In genomic region chr14:32847867-32848266, GRCh38 we compare ENCODE assay signal across 26 cellular contexts.
DNase-seq lines count a peak whose midpoint lies in the region; ATAC-seq, FAIRE-seq and TF ChIP-seq lines count a peak whose summit lies in the region.
"Had no signal": no experiment of that assay in that cellular context is flagged by ENCODE, and none has a peak within 500 bp of the region (broad histone marks: within the 10 kb centered on the region; RNA-seq: fewer than 3 reads in every experiment).

No MANE protein-coding gene starts in this region.

- no peak for TF ChIP-seq CTCF in HepG2 (CRISPR knock-in tag; IDR thresholded peaks at IDR 0.05)
- TF ChIP-seq CTCF in right lobe of liver (IDR thresholded peaks at IDR 0.05), result no peak
- TF ChIP-seq CTCF in PC-3 (conservative IDR thresholded peaks at IDR 0.05; ENCODE audit: low read depth, low read length), result no peak

- ATAC-seq in HepG2, result no peak
- ATAC-seq in right lobe of liver, result no peak
- ATAC-seq in PC-3, result no peak
- no peak for ATAC-seq in GM21367 (IDR thresholded peaks at IDR 0.05; ENCODE audit: unreplicated experiment)
- ATAC-seq: GM12878 had no signal

- no peaks in the 10 kb centered on the region for H3K27me3 ChIP-seq in HepG2 (ENCODE audit: control insufficient read depth in 1 of 2, insufficient read depth in 2 of 2, low read length in 2 of 2)
- no peaks in the 10 kb centered on the region for H3K27me3 ChIP-seq in right lobe of liver
- H3K27me3 ChIP-seq in PC-3 (ENCODE audit: low read length), result no peaks in the 10 kb centered on the region
- H3K27me3 ChIP-seq: BE2C, BLaER1 had no signal

- in situ Hi-C loops in HepG2 (cut with HindIII; ENCODE audit: extremely low pct_ligation_motif_present, low pct_unique_long_range_greater_than_20kb), result no loop called here

- H3K4me2 ChIP-seq in HepG2 (ENCODE audit: low read depth, low read length) (no peak overlapping the region), PC-3 (ENCODE audit: low read length) (no peak overlapping the region)
- H3K4me2 ChIP-seq: BLaER1 had no signal

- H3K36me3 ChIP-seq in HepG2 (replicated peaks in 1 of 2; ENCODE audit: control insufficient read depth in 1 of 2, insufficient read depth in 2 of 2, low read length in 2 of 2) (no peaks in the 10 kb centered on the region), right lobe of liver (no peaks in the 10 kb centered on the region), PC-3 (ENCODE audit: low read depth, low read length) (no peaks in the 10 kb centered on the region)
- H3K36me3 ChIP-seq: BE2C, BLaER1 had no signal

- TF ChIP-seq EP300 in HepG2 (IDR thresholded peaks at IDR 0.05; ENCODE audit: low read depth in 2 of 2, low read length in 2 of 2) (no peak), HepG2 (CRISPR knock-in tag; IDR thresholded peaks at IDR 0.05; ENCODE audit: borderline replicate concordance) (no peak)

- intact Hi-C loops in HepG2 (cut with micrococcal nuclease; ENCODE audit: unreplicated experiment) (no loop called here), right lobe of liver (cut with DNase I) (no loop called here), PC-3 (cut with micrococcal nuclease) (loop anchor here (5.0 kb wide), 1 partner anchor 34 kb away; no protein-coding TSS in a partner anchor)

- FAIRE-seq in HepG2 (lab: Jason Lieb, UNC), result no peak
- peak; percentile 34 for FAIRE-seq in frontal cortex (lab: Jason Lieb, UNC)
- FAIRE-seq: GM12878, GM12892, GM18507 had no signal

- H3K4me3 ChIP-seq in HepG2 (replicated peaks in 1 of 3; ENCODE audit: insufficient read depth in 1 of 3, low read depth in 2 of 3, low read length in 3 of 3) (no peak overlapping the region), right lobe of liver (no peak overlapping the region), PC-3 (ENCODE audit: low read length) (no peak overlapping the region)
- H3K4me3 ChIP-seq: BLaER1, GM12878 had no signal

- H3F3A ChIP-seq in PC-3 (ENCODE audit: low read length, unreplicated experiment), result peaks cover 3% of the 10 kb centered on the region

- H3K27ac ChIP-seq in HepG2 (ENCODE audit: extremely low read length, insufficient read depth, low read length) (no peak overlapping the region), right lobe of liver (no peak overlapping the region), PC-3 (ENCODE audit: low read length) (peak overlapping the region; percentile 54)
- H3K27ac ChIP-seq: 22Rv1, BLaER1 had no signal

- H2AFZ ChIP-seq in HepG2 (ENCODE audit: low read length), result no peak overlapping the region
- H2AFZ ChIP-seq in PC-3 (ENCODE audit: low read length), result no peak overlapping the region

- H3K4me1 ChIP-seq in HepG2 (ENCODE audit: insufficient read depth, low read length) (no peaks in the 10 kb centered on the region), right lobe of liver (no peaks in the 10 kb centered on the region), PC-3 (ENCODE audit: insufficient read depth, low read length) (peaks cover 22% of the 10 kb centered on the region)
- H3K4me1 ChIP-seq: BE2C, BLaER1 had no signal

- CTCF ChIA-PET in HepG2 (lab: Yijun Ruan, JAX; ENCODE audit: low intra/inter-chr PET ratio, low total read pairs), result no interaction called here
- CTCF ChIA-PET in PC-3 (lab: Charles Lee), result no interaction called here

- no peak for TF ChIP-seq RAD21 in HepG2 (CRISPR knock-in tag; IDR thresholded peaks at IDR 0.05)

- H3K9ac ChIP-seq in HepG2 (ENCODE audit: insufficient read depth, low read depth, low read length), result no peak overlapping the region
- H3K9ac ChIP-seq in PC-3 (ENCODE audit: low read length), result no peak overlapping the region
- H3K9ac ChIP-seq: BLaER1 had no signal

- DNase-seq in HepG2 (ENCODE audit: low spot score) (no peak), right lobe of liver (no peak), PC-3 (no peak), frontal cortex (ENCODE audit: low spot score in 2 of 2) (no peak), NCI-H2081 (lab: John Stamatoyannopoulos, UW) (no peak), NCI-H2107 (lab: John Stamatoyannopoulos, UW) (no peak)
- DNase-seq: ACHN; BE2C; C1 segment of cervical spinal cord; CD4-positive, alpha-beta memory T cell; CD4-positive, CD25-positive, alpha-beta regulatory T cell; CD8-positive, alpha-beta memory T cell; COR-L47; DMS 273 treated with DMSO at 0.1 percent for 48 hours; DMS153; DMS53; DMS79; DND-41; EL; GDM1 had no signal

- H3K9me3 ChIP-seq in HepG2 (ENCODE audit: low read length) (peaks cover 85% of the 10 kb centered on the region), right lobe of liver (no peaks in the 10 kb centered on the region), PC-3 (ENCODE audit: low read length) (no peaks in the 10 kb centered on the region)
- H3K9me3 ChIP-seq: BE2C, BLaER1 had no signal

- BruUV-seq in HepG2 (replicated peaks; lab: Mats Ljungman, UMichigan), result no TSS peak
- BruUV-seq in PC-3 (replicated peaks; lab: Mats Ljungman, UMichigan), result no TSS peak

- no peaks in the 10 kb centered on the region for H3K79me2 ChIP-seq in HepG2 (ENCODE audit: insufficient read depth, low read length)
- no peaks in the 10 kb centered on the region for H3K79me2 ChIP-seq in PC-3 (ENCODE audit: low read length)

- WGBS in HepG2 (ENCODE audit: low lambda C conversion rate), result 37% methylated on average over 4 of the region's 4 CpGs
- 80% methylated on average over 4 of the region's 4 CpGs for WGBS in right lobe of liver (ENCODE audit: insufficient coverage, low coverage, low lambda C conversion rate, missing lambda C conversion rate)

- POLR2A ChIA-PET in HepG2 (lab: Yijun Ruan, JAX) (no interaction called here), PC-3 (lab: Charles Lee; ENCODE audit: unreplicated experiment) (no interaction called here)

- TF ChIP-seq POLR2A in HepG2 (IDR thresholded peaks at IDR 0.05; ENCODE audit: insufficient read depth in 1 of 2, low read depth in 2 of 2, low read length in 2 of 2) (no peak), right lobe of liver (IDR thresholded peaks at IDR 0.05) (no peak)

- 0 out of 2 replicates have a peak, but pooled peaks cover 5% of the 10 kb centered on the region for H3K9me2 ChIP-seq in PC-3 (replicated peaks; ENCODE audit: low read length)

- H4K20me1 ChIP-seq in HepG2 (ENCODE audit: insufficient read depth, low read length) (no peaks in the 10 kb centered on the region), PC-3 (ENCODE audit: low read length) (no peaks in the 10 kb centered on the region)
- H4K20me1 ChIP-seq: BLaER1 had no signal

TF ChIP-seq in HepG2, 621 proteins besides CTCF, POLR2A, EP300 and RAD21 (continues in another document):
- TF ChIP-seq ARID5B (CRISPR knock-in tag; IDR thresholded peaks at IDR 0.05), result no peak
- TF ChIP-seq MAFF (IDR thresholded peaks at IDR 0.05; ENCODE audit: low read depth, low read length), result peak; percentile 88
- no peak for TF ChIP-seq ETV6 (CRISPR knock-in tag; conservative IDR thresholded peaks at IDR 0.05)
- TF ChIP-seq PATZ1 (CRISPR knock-in tag; IDR thresholded peaks at IDR 0.05), result no peak
- TF ChIP-seq HIC2 (CRISPR knock-in tag; IDR thresholded peaks at IDR 0.05; ENCODE audit: low read depth), result no peak
